Comparison of ENCODE assay signal across 9 cellular contexts in genomic region chr13:32408296-32408998, GRCh38. TPM values are rescaled to one million over a fixed set of nuclear protein-coding genes. Genes with fewer than 3 reads are reported as not detected.
DNase-seq lines count a peak whose midpoint lies in the region; ATAC-seq and TF ChIP-seq lines count a peak whose summit lies in the region.
"Had no signal": no experiment of that assay in that cellular context is flagged by ENCODE, and none has a peak within 500 bp of the region (broad histone marks: within the 10 kb centered on the region; RNA-seq: fewer than 3 reads in every experiment).

No MANE protein-coding gene starts in this region.

- no peak overlapping the region for H2AK5ac ChIP-seq in neuronal stem cell (ENCODE audit: low read depth, low read length)

- no CpG with 5 or more reads among the region's 9 CpGs for WGBS in neuronal stem cell (ENCODE audit: extremely low coverage in 2 of 2, insufficient read length in 2 of 2, insufficient replicate concordance in 1 of 2), 2 donors

- DNase-seq in activated CD4-positive, alpha-beta T cell treated with anti-CD3 and anti-CD28 coated beads, Interleukin-2, amount 10 ng/mL, durations not matched to agents 7 days and 5 days = no peak
- no peak for DNase-seq in activated CD4-positive, alpha-beta T cell treated with anti-CD3 and anti-CD28 coated beads for 48 hours
- DNase-seq in T-cell (no peak), neuronal stem cell (ENCODE audit: low spot score) (no peak), Calu3 (no peak), AML-193 (lab: John Stamatoyannopoulos, UW) (no peak)
- DNase-seq: adrenal gland had no signal

- no peak overlapping the region for H3K27ac ChIP-seq in neuronal stem cell (replicated peaks; ENCODE audit: low read length)
- H3K27ac ChIP-seq: adrenal gland had no signal

- no peak overlapping the region for H2BK5ac ChIP-seq in neuronal stem cell (ENCODE audit: low read length)

- H3K27ac Mint-ChIP-seq in activated CD4-positive, alpha-beta T cell treated with anti-CD3 and anti-CD28 coated beads, Interleukin-2, amount 10 ng/mL, durations not matched to agents 7 days and 5 days = peak overlapping the region; percentile 81
- H3K27ac Mint-ChIP-seq in T-cell (peak overlapping the region; percentile 29 to 41), Calu3 (ENCODE audit: unreplicated experiment) (no peak overlapping the region)

- no peak overlapping the region for H3K4me2 ChIP-seq in neuronal stem cell (ENCODE audit: insufficient read depth, low read length, poor library complexity, severe bottlenecking)

- H3K4me1 Mint-ChIP-seq in activated CD4-positive, alpha-beta T cell treated with anti-CD3 and anti-CD28 coated beads, Interleukin-2, amount 10 ng/mL, durations not matched to agents 7 days and 5 days = peaks cover 29% of the 10 kb centered on the region
- peaks cover 25 to 34% (median 31%) of the 10 kb centered on the region in 3 donors for H3K4me1 Mint-ChIP-seq in T-cell
- H3K4me1 Mint-ChIP-seq in Calu3 (ENCODE audit: low read depth, unreplicated experiment) = no peaks in the 10 kb centered on the region

- no peak for TF ChIP-seq CTCF in Calu3 (IDR thresholded peaks at IDR 0.05; ENCODE audit: unreplicated experiment)

- H3K14ac ChIP-seq in neuronal stem cell (ENCODE audit: low read length) = no peak overlapping the region

- H2BK120ac ChIP-seq in neuronal stem cell (ENCODE audit: low read depth, low read length) = no peak overlapping the region

- H3K9ac ChIP-seq in neuronal stem cell (ENCODE audit: low read depth, low read length, poor library complexity) = no peak overlapping the region

- ATAC-seq in GM19351 (IDR thresholded peaks at IDR 0.05; ENCODE audit: unreplicated experiment) = peak; percentile 16
- ATAC-seq in T-cell (replicated peaks in 1 of 4) = peak in 1 of 4 experiments; percentile 36
- ATAC-seq in GM21737 (IDR thresholded peaks at IDR 0.05; ENCODE audit: unreplicated experiment) = no peak

- H3K4ac ChIP-seq in neuronal stem cell (ENCODE audit: low read length) = no peak overlapping the region

- no peak overlapping the region for H3K23ac ChIP-seq in neuronal stem cell (ENCODE audit: low read depth, low read length, poor library complexity)

- H2BK12ac ChIP-seq in neuronal stem cell (ENCODE audit: low read length) = no peak overlapping the region

- no peak overlapping the region for H4K8ac ChIP-seq in neuronal stem cell (ENCODE audit: low read depth, low read length)

- no peak overlapping the region for H3K18ac ChIP-seq in neuronal stem cell (ENCODE audit: low read length)

- no peak overlapping the region for H4K91ac ChIP-seq in neuronal stem cell (ENCODE audit: low read depth, low read length, poor library complexity)

- no peaks in the 10 kb centered on the region for H3K27me3 Mint-ChIP-seq in activated CD4-positive, alpha-beta T cell treated with anti-CD3 and anti-CD28 coated beads, Interleukin-2, amount 10 ng/mL, durations not matched to agents 7 days and 5 days
- H3K27me3 Mint-ChIP-seq in T-cell (no peaks in the 10 kb centered on the region), Calu3 (ENCODE audit: unreplicated experiment) (no peaks in the 10 kb centered on the region)

- no peaks in the 10 kb centered on the region for H3K27me3 ChIP-seq in neuronal stem cell (ENCODE audit: control insufficient read depth in 3 of 3, insufficient read depth in 3 of 3, low read depth in 1 of 3, low read length in 3 of 3)
- H3K27me3 ChIP-seq: adrenal gland had no signal

- H3K4me1 ChIP-seq in neuronal stem cell (ENCODE audit: control insufficient read depth in 2 of 2, insufficient read depth in 1 of 2, low read depth in 1 of 2, low read length in 2 of 2) = peaks cover 2 to 3% of the 10 kb centered on the region in 2 donors
- H3K4me1 ChIP-seq: adrenal gland had no signal

- peak overlapping the region; percentile 35 for H2AFZ ChIP-seq in neuronal stem cell (ENCODE audit: low read length)

- no TSS peak for BruUV-seq in Calu3 (replicated peaks; lab: Mats Ljungman, UMichigan)

- POLR2A ChIA-PET in activated CD4-positive, alpha-beta T cell treated with anti-CD3 and anti-CD28 coated beads, Interleukin-2, amount 10 ng/mL, durations not matched to agents 7 days and 5 days (lab: Charles Lee) = interaction anchor here (0.7 to 1.7 kb wide), 2 partner anchors 93 to 622 kb away, joined by 3 read pairs; partner anchors contain the start of genes BRCA2 and ZAR1L
- POLR2A ChIA-PET in T-cell (lab: Charles Lee) = interaction anchor here (0.7 to 2.0 kb wide), 4 partner anchors 10 to 284 kb away, joined by 3 to 5 read pairs (median 4); partner anchors contain the start of gene N4BP2L1 (in 1 of the 2)

- H3K36me3 ChIP-seq in neuronal stem cell (replicated peaks in 1 of 2; ENCODE audit: control insufficient read depth in 2 of 2, insufficient read depth in 2 of 2, low read length in 2 of 2) = no peaks in the 10 kb centered on the region
- H3K36me3 ChIP-seq: adrenal gland had no signal

- H3K79me1 ChIP-seq in neuronal stem cell (ENCODE audit: low read depth, low read length) = no peaks in the 10 kb centered on the region

- H3K4me3 Mint-ChIP-seq in activated CD4-positive, alpha-beta T cell treated with anti-CD3 and anti-CD28 coated beads, Interleukin-2, amount 10 ng/mL, durations not matched to agents 7 days and 5 days = peak overlapping the region; percentile 23
- peak overlapping the region; percentile 10 to 62 (median 13) for H3K4me3 Mint-ChIP-seq in T-cell
- no peak overlapping the region for H3K4me3 Mint-ChIP-seq in Calu3 (ENCODE audit: low read depth, unreplicated experiment)

- H3K9me3 Mint-ChIP-seq in activated CD4-positive, alpha-beta T cell treated with anti-CD3 and anti-CD28 coated beads, Interleukin-2, amount 10 ng/mL, durations not matched to agents 7 days and 5 days = no peaks in the 10 kb centered on the region
- H3K9me3 Mint-ChIP-seq in T-cell = no peaks in the 10 kb centered on the region
- no peaks in the 10 kb centered on the region for H3K9me3 Mint-ChIP-seq in Calu3 (ENCODE audit: low read depth, unreplicated experiment)

- no peaks in the 10 kb centered on the region for H3K9me3 ChIP-seq in neuronal stem cell (replicated peaks in 1 of 2; ENCODE audit: control insufficient read depth in 2 of 2, insufficient read depth in 1 of 2, low read depth in 1 of 2, low read length in 2 of 2)
- H3K9me3 ChIP-seq: adrenal gland had no signal

- no peak overlapping the region for H2BK15ac ChIP-seq in neuronal stem cell (ENCODE audit: low read length)

- H3K36me3 Mint-ChIP-seq in activated CD4-positive, alpha-beta T cell treated with anti-CD3 and anti-CD28 coated beads, Interleukin-2, amount 10 ng/mL, durations not matched to agents 7 days and 5 days (ENCODE audit: low read depth) = peaks cover 26% of the 10 kb centered on the region
- H3K36me3 Mint-ChIP-seq in T-cell (peaks cover 47% of the 10 kb centered on the region), Calu3 (ENCODE audit: insufficient read depth, unreplicated experiment) (no peaks in the 10 kb centered on the region)

- intact Hi-C loops in Calu3 (cut with micrococcal nuclease; ENCODE audit: unreplicated experiment) = no loop called here

- CTCF ChIA-PET in activated CD4-positive, alpha-beta T cell treated with anti-CD3 and anti-CD28 coated beads, Interleukin-2, amount 10 ng/mL, durations not matched to agents 7 days and 5 days (lab: Charles Lee) = interaction anchor here (0.6 to 1.6 kb wide), 8 partner anchors 10 to 438 kb away, joined by 3 to 5 read pairs (median 3); partner anchors contain the start of genes BRCA2 and ZAR1L
- CTCF ChIA-PET in T-cell (lab: Charles Lee) (interaction anchor here in 1 of 2 donors (0.6 to 0.9 kb wide), 2 partner anchors 20 to 522 kb away, joined by 3 to 6 read pairs; no protein-coding TSS in a partner anchor), Calu3 (lab: Charles Lee) (no interaction called here)

- H3K4me3 ChIP-seq in neuronal stem cell (ENCODE audit: low read length in 2 of 2) = no peak overlapping the region
- H3K4me3 ChIP-seq: adrenal gland had no signal

RNA-seq across cellular contexts. Expression of gene N4BP2L1, which starts 19.5 kb away (rescaled TPM):
- total RNA-seq in activated CD4-positive, alpha-beta T cell treated with anti-CD3 and anti-CD28 coated beads, Interleukin-2, amount 10 ng/mL, durations not matched to agents 7 days and 5 days = 10 to 100 TPM; 30.4 to 32.0 TPM
- total RNA-seq in T-cell = 10 to 100 TPM; 37.7 to 59.6 (median 44.0) TPM
- 1.9 TPM for polyA plus RNA-seq in neuronal stem cell (2013, experiment 1 of 2)
- polyA plus RNA-seq in neuronal stem cell (2013, experiment 2 of 2) = 2.0 TPM
- 2.4 and 2.6 TPM in 2 replicates for total RNA-seq in Calu3 (2022)
